8 cellular contexts compared by ENCODE assay signal in the genomic region with DNA sequence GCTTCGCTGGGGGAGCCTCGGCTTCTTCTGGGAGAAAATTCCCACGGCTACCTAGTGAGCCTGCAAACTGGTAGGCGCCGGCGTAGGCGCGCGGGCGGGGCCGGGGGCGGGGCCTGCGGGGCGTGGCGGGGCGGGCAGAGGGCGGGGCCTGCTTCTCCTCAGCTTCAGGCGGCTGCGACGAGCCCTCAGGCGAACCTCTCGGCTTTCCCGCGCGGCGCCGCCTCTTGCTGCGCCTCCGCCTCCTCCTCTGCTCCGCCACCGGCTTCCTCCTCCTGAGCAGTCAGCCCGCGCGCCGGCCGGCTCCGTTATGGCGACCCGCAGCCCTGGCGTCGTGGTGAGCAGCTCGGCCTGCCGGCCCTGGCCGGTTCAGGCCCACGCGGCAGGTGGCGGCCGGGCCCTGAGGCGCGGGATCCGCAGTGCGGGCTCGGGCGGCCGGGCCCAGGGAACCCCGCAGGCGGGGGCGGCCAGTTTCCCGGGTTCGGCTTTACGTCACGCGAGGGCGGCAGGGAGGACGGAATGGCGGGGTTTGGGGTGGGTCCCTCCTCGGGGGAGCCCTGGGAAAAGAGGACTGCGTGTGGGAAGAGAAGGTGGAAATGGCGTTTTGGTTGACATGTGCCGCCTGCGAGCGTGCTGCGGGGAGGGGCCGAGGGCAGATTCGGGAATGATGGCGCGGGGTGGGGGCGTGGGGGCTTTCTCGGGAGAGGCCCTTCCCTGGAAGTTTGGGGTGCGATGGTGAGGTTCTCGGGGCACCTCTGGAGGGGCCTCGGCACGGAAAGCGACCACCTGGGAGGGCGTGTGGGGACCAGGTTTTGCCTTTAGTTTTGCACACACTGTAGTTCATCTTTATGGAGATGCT. TPM values are rescaled to one million over a fixed set of nuclear protein-coding genes. Genes with fewer than 3 reads are reported as not detected.
DNase-seq lines count a peak whose midpoint lies in the region; ATAC-seq, FAIRE-seq and TF ChIP-seq lines count a peak whose summit lies in the region.

A gene with protein sequence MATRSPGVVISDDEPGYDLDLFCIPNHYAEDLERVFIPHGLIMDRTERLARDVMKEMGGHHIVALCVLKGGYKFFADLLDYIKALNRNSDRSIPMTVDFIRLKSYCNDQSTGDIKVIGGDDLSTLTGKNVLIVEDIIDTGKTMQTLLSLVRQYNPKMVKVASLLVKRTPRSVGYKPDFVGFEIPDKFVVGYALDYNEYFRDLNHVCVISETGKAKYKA (plus strand): TSS at position 161 of the 856 bp plus-strand sequence. CDS start 147 bp downstream, at position 308.

- TF ChIP-seq RAD21 in HepG2 (CRISPR knock-in tag; IDR thresholded peaks at IDR 0.05), result no peak

- BruUV-seq in HepG2 (replicated peaks; lab: Mats Ljungman, UMichigan), result no TSS peak

- H3K9me3 ChIP-seq in HepG2 (ENCODE audit: low read length), result no peaks in the 10 kb centered on the region

- 0% methylated on average over 10 of the region's 85 CpGs for WGBS in HepG2 (ENCODE audit: low lambda C conversion rate)

- H4K20me1 ChIP-seq in HepG2 (ENCODE audit: insufficient read depth, low read length), result peaks cover 2% of the 10 kb centered on the region; the same call in 1 of the 2 replicates

- no peak for FAIRE-seq in HepG2 (lab: Jason Lieb, UNC)

- no peak for TF ChIP-seq EP300 in HepG2 (IDR thresholded peaks at IDR 0.05; ENCODE audit: low read depth in 2 of 2, low read length in 2 of 2)
- TF ChIP-seq EP300 in HepG2 (CRISPR knock-in tag; IDR thresholded peaks at IDR 0.05; ENCODE audit: borderline replicate concordance), result no peak

- H3K79me2 ChIP-seq in HepG2 (ENCODE audit: insufficient read depth, low read length), result peaks cover 27% of the 10 kb centered on the region

- peak within 1 kb of the TSS; percentile 50 for H3K27ac ChIP-seq in HepG2 (ENCODE audit: extremely low read length, insufficient read depth, low read length)

- intact Hi-C loops in HepG2 (cut with micrococcal nuclease; ENCODE audit: unreplicated experiment), result no loop called here

- H3K27me3 ChIP-seq in HepG2 (ENCODE audit: control insufficient read depth in 1 of 2, insufficient read depth in 2 of 2, low read length in 2 of 2), result no peaks in the 10 kb centered on the region

- peak within 1 kb of the TSS; percentile 55 to 72 (median 71) for H3K4me3 ChIP-seq in HepG2 (replicated peaks in 1 of 3; ENCODE audit: insufficient read depth in 1 of 3, low read depth in 2 of 3, low read length in 3 of 3)

- ATAC-seq in GM18909 (IDR thresholded peaks at IDR 0.05; ENCODE audit: poor library complexity, unreplicated experiment), result peak; percentile 85
- ATAC-seq in HG03139 (IDR thresholded peaks at IDR 0.05; ENCODE audit: unreplicated experiment), result peak; percentile 93
- ATAC-seq in HepG2, result peak; percentile 94

- POLR2A ChIA-PET in HepG2 (lab: Yijun Ruan, JAX), result no interaction called here

- in situ Hi-C loops in HepG2 (cut with HindIII; ENCODE audit: extremely low pct_ligation_motif_present, low pct_unique_long_range_greater_than_20kb), result no loop called here

- no peak within 1 kb of the TSS for H2AFZ ChIP-seq in HepG2 (ENCODE audit: low read length)

- CTCF ChIA-PET in HepG2 (lab: Yijun Ruan, JAX; ENCODE audit: low intra/inter-chr PET ratio, low total read pairs), result no interaction called here

- peak in 1 of 2 experiments; percentile 56; a peak in 2 of 4 replicates for TF ChIP-seq POLR2A in HepG2 (IDR thresholded peaks at IDR 0.05; ENCODE audit: insufficient read depth in 1 of 2, low read depth in 2 of 2, low read length in 2 of 2)

- peaks cover 25% of the 10 kb centered on the region for H3K4me1 ChIP-seq in HepG2 (ENCODE audit: insufficient read depth, low read length)

- DNase-seq in AG08396 (ENCODE audit: low spot score) (peak; percentile 82), NCI-H446 (lab: John Stamatoyannopoulos, UW) (peak; percentile 29 to 84), cortex of kidney (lab: John Stamatoyannopoulos, UW) (peak; percentile 4), HepG2 (ENCODE audit: low spot score) (peak; percentile 35)
- peak; percentile 72 for DNase-seq in activated CD4-positive, alpha-beta T cell treated with anti-CD3 and anti-CD28 coated beads, Interleukin-2, amount 50 U/mL, for 1 hour
- DNase-seq in stimulated activated CD4-positive, alpha-beta T cell treated with anti-CD3 and anti-CD28 coated beads, Interleukin-2, amount 100 ng/mL, for 4 hours (ENCODE audit: low read depth), result peak; percentile 72

- peak within 1 kb of the TSS; percentile 72 for H3K4me2 ChIP-seq in HepG2 (ENCODE audit: low read depth, low read length)

- no peak for TF ChIP-seq CTCF in HepG2 (CRISPR knock-in tag; IDR thresholded peaks at IDR 0.05)

- H3K36me3 ChIP-seq in HepG2 (replicated peaks in 1 of 2; ENCODE audit: control insufficient read depth in 1 of 2, insufficient read depth in 2 of 2, low read length in 2 of 2), result no peaks in the 10 kb centered on the region

- peak within 1 kb of the TSS; percentile 63 for H3K9ac ChIP-seq in HepG2 (ENCODE audit: insufficient read depth, low read depth, low read length)

TF ChIP-seq in HepG2, 621 proteins besides CTCF, POLR2A, EP300 and RAD21 (continues in another document):
- TF ChIP-seq ZFX (CRISPR knock-in tag; IDR thresholded peaks at IDR 0.05; ENCODE audit: low read depth) (peak; percentile 78), MTA3 (CRISPR knock-in tag; IDR thresholded peaks at IDR 0.05) (no peak), SPEN (CRISPR knock-in tag; IDR thresholded peaks at IDR 0.05; ENCODE audit: low read depth) (0 out of 2 replicates have a peak, but pooled peaks have one; percentile 37), PCBP1 (IDR thresholded peaks at IDR 0.05; ENCODE audit: borderline replicate concordance, low read depth, low read length) (no peak), ZNF326 (CRISPR knock-in tag; IDR thresholded peaks at IDR 0.05; ENCODE audit: borderline replicate concordance) (no peak), LCORL (IDR thresholded peaks at IDR 0.05) (no peak), LCORL (CRISPR knock-in tag; IDR thresholded peaks at IDR 0.05) (no peak)
- TF ChIP-seq, protein P1, sequence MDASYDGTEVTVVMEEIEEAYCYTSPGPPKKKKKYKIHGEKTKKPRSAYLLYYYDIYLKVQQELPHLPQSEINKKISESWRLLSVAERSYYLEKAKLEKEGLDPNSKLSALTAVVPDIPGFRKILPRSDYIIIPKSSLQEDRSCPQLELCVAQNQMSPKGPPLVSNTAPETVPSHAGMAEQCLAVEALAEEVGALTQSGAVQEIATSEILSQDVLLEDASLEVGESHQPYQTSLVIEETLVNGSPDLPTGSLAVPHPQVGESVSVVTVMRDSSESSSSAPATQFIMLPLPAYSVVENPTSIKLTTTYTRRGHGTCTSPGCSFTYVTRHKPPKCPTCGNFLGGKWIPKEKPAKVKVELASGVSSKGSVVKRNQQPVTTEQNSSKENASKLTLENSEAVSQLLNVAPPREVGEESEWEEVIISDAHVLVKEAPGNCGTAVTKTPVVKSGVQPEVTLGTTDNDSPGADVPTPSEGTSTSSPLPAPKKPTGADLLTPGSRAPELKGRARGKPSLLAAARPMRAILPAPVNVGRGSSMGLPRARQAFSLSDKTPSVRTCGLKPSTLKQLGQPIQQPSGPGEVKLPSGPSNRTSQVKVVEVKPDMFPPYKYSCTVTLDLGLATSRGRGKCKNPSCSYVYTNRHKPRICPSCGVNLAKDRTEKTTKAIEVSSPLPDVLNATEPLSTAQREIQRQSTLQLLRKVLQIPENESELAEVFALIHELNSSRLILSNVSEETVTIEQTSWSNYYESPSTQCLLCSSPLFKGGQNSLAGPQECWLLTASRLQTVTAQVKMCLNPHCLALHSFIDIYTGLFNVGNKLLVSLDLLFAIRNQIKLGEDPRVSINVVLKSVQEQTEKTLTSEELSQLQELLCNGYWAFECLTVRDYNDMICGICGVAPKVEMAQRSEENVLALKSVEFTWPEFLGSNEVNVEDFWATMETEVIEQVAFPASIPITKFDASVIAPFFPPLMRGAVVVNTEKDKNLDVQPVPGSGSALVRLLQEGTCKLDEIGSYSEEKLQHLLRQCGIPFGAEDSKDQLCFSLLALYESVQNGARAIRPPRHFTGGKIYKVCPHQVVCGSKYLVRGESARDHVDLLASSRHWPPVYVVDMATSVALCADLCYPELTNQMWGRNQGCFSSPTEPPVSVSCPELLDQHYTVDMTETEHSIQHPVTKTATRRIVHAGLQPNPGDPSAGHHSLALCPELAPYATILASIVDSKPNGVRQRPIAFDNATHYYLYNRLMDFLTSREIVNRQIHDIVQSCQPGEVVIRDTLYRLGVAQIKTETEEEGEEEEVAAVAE (CRISPR knock-in tag; IDR thresholded peaks at IDR 0.05; ENCODE audit: borderline replicate concordance), result no peak
- TF ChIP-seq, protein P2, sequence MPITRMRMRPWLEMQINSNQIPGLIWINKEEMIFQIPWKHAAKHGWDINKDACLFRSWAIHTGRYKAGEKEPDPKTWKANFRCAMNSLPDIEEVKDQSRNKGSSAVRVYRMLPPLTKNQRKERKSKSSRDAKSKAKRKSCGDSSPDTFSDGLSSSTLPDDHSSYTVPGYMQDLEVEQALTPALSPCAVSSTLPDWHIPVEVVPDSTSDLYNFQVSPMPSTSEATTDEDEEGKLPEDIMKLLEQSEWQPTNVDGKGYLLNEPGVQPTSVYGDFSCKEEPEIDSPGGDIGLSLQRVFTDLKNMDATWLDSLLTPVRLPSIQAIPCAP (CRISPR knock-in tag; IDR thresholded peaks at IDR 0.05; ENCODE audit: low read depth), result no peak

RNA-seq across cellular contexts. Expression of the gene that starts here (rescaled TPM):
- 4.6 and 13.3 TPM in 2 replicates for total RNA-seq in HepG2 (2016; rRNA removed; fragmentation: Illumina TruSeq; extraction: Trizol)
- 13.4 and 14.5 TPM in 2 replicates for total RNA-seq in HepG2 (2016; cell fraction: cytosol; rRNA removed; fragmentation: Illumina TruSeq; extraction: Trizol; ENCODE audit: low read depth)
- 5.2 and 15.1 TPM in 2 replicates for total RNA-seq in HepG2 (2016; cell fraction: insoluble cytoplasmic fraction; rRNA removed; fragmentation: Illumina TruSeq; extraction: Trizol)
- 6.1 TPM in 2 replicates for total RNA-seq in HepG2 (2016; cell fraction: membrane; rRNA removed; fragmentation: Illumina TruSeq; extraction: Trizol)
- total RNA-seq in HepG2 (2016; cell fraction: nucleus; rRNA removed; fragmentation: Illumina TruSeq; extraction: Trizol), result 7.8 TPM in 2 replicates
- polyA plus RNA-seq in HepG2 (2011; rRNA removed), result 21.3 and 25.2 TPM in 2 replicates
- 10.8 and 17.9 TPM in 2 replicates for polyA plus RNA-seq in HepG2 (2011; cell fraction: cytosol; rRNA removed)
- 5.2 and 8.4 TPM in 2 replicates for polyA plus RNA-seq in HepG2 (2011; cell fraction: nucleus; rRNA removed)
- polyA plus RNA-seq in HepG2 (2012), result 67.8 and 88.5 TPM in 2 replicates
- polyA plus RNA-seq in HepG2 (2016; cell fraction: cytosol; fragmentation: Illumina TruSeq; extraction: Trizol; ENCODE audit: low read depth), result 5.5 and 6.8 TPM in 2 replicates
- 52.6 and 54.1 TPM in 2 replicates for polyA plus RNA-seq in HepG2 (2016; cell fraction: insoluble cytoplasmic fraction; fragmentation: Illumina TruSeq; extraction: Trizol; ENCODE audit: low read depth)
- 14.1 and 14.5 TPM in 2 replicates for polyA plus RNA-seq in HepG2 (2016; cell fraction: membrane; fragmentation: Illumina TruSeq; extraction: Trizol; ENCODE audit: low read depth)
- polyA plus RNA-seq in HepG2 (2016; cell fraction: nucleus; fragmentation: Illumina TruSeq; extraction: Trizol; ENCODE audit: insufficient read depth, low read depth), result 23.0 and 24.4 TPM in 2 replicates
- 4.3 and 14.3 TPM in 2 replicates for polyA minus RNA-seq in HepG2 (2011; rRNA and poly(A)+ RNA removed; ENCODE audit: low replicate concordance)
- polyA minus RNA-seq in HepG2 (2011; cell fraction: cytosol; rRNA and poly(A)+ RNA removed), result 13.1 and 21.0 TPM in 2 replicates
- 13.9 and 15.9 TPM in 2 replicates for polyA minus RNA-seq in HepG2 (2011; cell fraction: nucleus; rRNA and poly(A)+ RNA removed)

Comparison
In these comparisons a context has a peak if more than half of its experiments do, and no peak if none do; other contexts are left out.
1. Peak in every context shown above with its lines: DNase-seq, ATAC-seq, H3K4me3 ChIP-seq and H3K27ac ChIP-seq.
2. DNase-seq: peak in every context shown above with its lines; median percentile 82 in AG08396; 72 in activated CD4-positive, alpha-beta T cell treated with anti-CD3 and anti-CD28 coated beads, Interleukin-2, amount 50 U/mL, for 1 hour; 72 in stimulated activated CD4-positive, alpha-beta T cell treated with anti-CD3 and anti-CD28 coated beads, Interleukin-2, amount 100 ng/mL, for 4 hours; 56 in NCI-H446; 35 in HepG2; 4 in cortex of kidney.